In genomic region chr14:23557946-23558345, GRCh38 we compare ENCODE assay signal across 15 cellular contexts. TPM values are rescaled to one million over a fixed set of nuclear protein-coding genes. Genes with fewer than 3 reads are reported as not detected.
DNase-seq lines count a peak whose midpoint lies in the region; ATAC-seq and TF ChIP-seq lines count a peak whose summit lies in the region.
"Had no signal": no experiment of that assay in that cellular context is flagged by ENCODE, and none has a peak within 500 bp of the region (broad histone marks: within the 10 kb centered on the region; RNA-seq: fewer than 3 reads in every experiment).

No MANE protein-coding gene starts in this region.

- no peaks in the 10 kb centered on the region for H3K27me3 Mint-ChIP-seq in activated CD4-positive, alpha-beta T cell treated with anti-CD3 and anti-CD28 coated beads, Interleukin-2, amount 10 ng/mL, durations not matched to agents 7 days and 5 days
- H3K27me3 Mint-ChIP-seq in brain = peaks cover 2% of the 10 kb centered on the region

- H3K4me1 ChIP-seq in OCI-LY1 (ENCODE audit: insufficient read depth, low read length, severe bottlenecking) (peaks cover 35% of the 10 kb centered on the region), skeletal muscle tissue (ENCODE audit: control insufficient read depth in 3 of 3, insufficient read depth in 3 of 3, low read length in 3 of 3) (peaks cover 20 to 44% (median 33%) of the 10 kb centered on the region in 3 donors), gastroesophageal sphincter (peaks cover 0 to 42% (median 18%) of the 10 kb centered on the region in 3 donors)

- H3K4me3 Mint-ChIP-seq in activated CD4-positive, alpha-beta T cell treated with anti-CD3 and anti-CD28 coated beads, Interleukin-2, amount 10 ng/mL, durations not matched to agents 7 days and 5 days = peak overlapping the region; percentile 90
- peak overlapping the region; percentile 76 to 97 (median 89) for H3K4me3 Mint-ChIP-seq in brain

- H3K36me3 ChIP-seq in OCI-LY1 (ENCODE audit: insufficient read depth, low read length) (peaks cover 35% of the 10 kb centered on the region; the same call in 1 of the 2 replicates), skeletal muscle tissue (ENCODE audit: control insufficient read depth in 3 of 3, insufficient read depth in 3 of 3, low read length in 3 of 3) (peaks cover 13 to 18% (median 15%) of the 10 kb centered on the region in 3 donors), gastroesophageal sphincter (peaks cover 0 to 47% of the 10 kb centered on the region in 2 donors)

- POLR2A ChIA-PET in activated CD4-positive, alpha-beta T cell treated with anti-CD3 and anti-CD28 coated beads, Interleukin-2, amount 10 ng/mL, durations not matched to agents 7 days and 5 days (lab: Charles Lee) = interaction anchor here (0.6 kb wide), 1 partner anchor 8 kb away, joined by 3 read pairs; no protein-coding TSS in a partner anchor

- DNase-seq in activated CD4-positive, alpha-beta T cell treated with anti-CD3 and anti-CD28 coated beads, Interleukin-2, amount 10 ng/mL, durations not matched to agents 7 days and 5 days = no peak
- DNase-seq in activated CD4-positive, alpha-beta T cell treated with anti-CD3 and anti-CD28 coated beads for 48 hours = no peak
- no peak for DNase-seq in DMS153 (lab: John Stamatoyannopoulos, UW)
- DNase-seq: hippocampal formation, lower lobe of right lung, NCI-H1105, NCI-H526 treated with DMSO at 0.1 percent for 48 hours, testis had no signal

- peak overlapping the region; percentile 90 for H3K4me2 ChIP-seq in OCI-LY1 (ENCODE audit: low read length)

- H3K79me2 ChIP-seq in OCI-LY1 (ENCODE audit: insufficient read depth, low read length) = no peaks in the 10 kb centered on the region

- no peaks in the 10 kb centered on the region for H3K9me3 Mint-ChIP-seq in activated CD4-positive, alpha-beta T cell treated with anti-CD3 and anti-CD28 coated beads, Interleukin-2, amount 10 ng/mL, durations not matched to agents 7 days and 5 days
- no peaks in the 10 kb centered on the region for H3K9me3 Mint-ChIP-seq in brain

- no peaks in the 10 kb centered on the region for H4K20me1 ChIP-seq in OCI-LY1 (ENCODE audit: insufficient read depth, low read length)

- no peak for TF ChIP-seq POLR2A in gastroesophageal sphincter (IDR thresholded peaks at IDR 0.05)

- no peaks in the 10 kb centered on the region for H3F3A ChIP-seq in OCI-LY1 (ENCODE audit: insufficient read depth, low read length)

- H2AFZ ChIP-seq in OCI-LY1 (ENCODE audit: low read length) = no peak overlapping the region

- H3K27ac Mint-ChIP-seq in activated CD4-positive, alpha-beta T cell treated with anti-CD3 and anti-CD28 coated beads, Interleukin-2, amount 10 ng/mL, durations not matched to agents 7 days and 5 days = peak overlapping the region; percentile 70
- peak overlapping the region; percentile 24 to 92 (median 90) for H3K27ac Mint-ChIP-seq in brain

- CTCF ChIA-PET in activated CD4-positive, alpha-beta T cell treated with anti-CD3 and anti-CD28 coated beads, Interleukin-2, amount 10 ng/mL, durations not matched to agents 7 days and 5 days (lab: Charles Lee) = interaction anchor here (1.2 to 8.6 kb wide), 7 partner anchors 9 to 776 kb away, joined by 3 to 96 read pairs (median 3); partner anchors contain the start of gene AP1G2

- peak overlapping the region; percentile 82 for H3K4me3 ChIP-seq in OCI-LY1 (ENCODE audit: low read depth, low read length, poor library complexity, severe bottlenecking)
- H3K4me3 ChIP-seq in skeletal muscle tissue (ENCODE audit: low read length in 3 of 3) = peak overlapping the region in 1 of 3 donors; percentile 30
- H3K4me3 ChIP-seq in gastroesophageal sphincter = no peak overlapping the region
- H3K4me3 ChIP-seq: testis had no signal

- H3K9me3 ChIP-seq in OCI-LY1 (ENCODE audit: low read length) = no peaks in the 10 kb centered on the region
- H3K9me3 ChIP-seq in skeletal muscle tissue (ENCODE audit: control insufficient read depth in 3 of 3, low read length in 3 of 3) = no peaks in the 10 kb centered on the region
- H3K9me3 ChIP-seq in gastroesophageal sphincter = no peaks in the 10 kb centered on the region
- H3K9me3 ChIP-seq: lower lobe of right lung, testis had no signal

- H3K27me3 ChIP-seq in OCI-LY1 (ENCODE audit: insufficient read depth, low read length) = no peaks in the 10 kb centered on the region
- no peaks in the 10 kb centered on the region for H3K27me3 ChIP-seq in skeletal muscle tissue (ENCODE audit: control insufficient read depth in 3 of 3, insufficient read depth in 3 of 3, low read length in 3 of 3)
- no peaks in the 10 kb centered on the region for H3K27me3 ChIP-seq in gastroesophageal sphincter
- H3K27me3 ChIP-seq: testis had no signal

- H3K9ac ChIP-seq in OCI-LY1 (ENCODE audit: low read length) = peak overlapping the region; percentile 97; the same call in 1 of the 2 replicates
- H3K9ac ChIP-seq in skeletal muscle tissue (ENCODE audit: low read depth in 1 of 3, low read length in 3 of 3) = peak overlapping the region; percentile 1 to 65 (median 25)

- H3K9me2 ChIP-seq in OCI-LY1 (ENCODE audit: low read depth, low read length) = no peaks in the 10 kb centered on the region

- H3K27ac ChIP-seq in OCI-LY1 (ENCODE audit: low read depth, low read length, poor library complexity, severe bottlenecking) (peak overlapping the region; percentile 68), skeletal muscle tissue (ENCODE audit: low read depth, low read length) (no peak overlapping the region), gastroesophageal sphincter (no peak overlapping the region)
- H3K27ac ChIP-seq: lower lobe of right lung, testis had no signal

- ATAC-seq in GM18520 (IDR thresholded peaks at IDR 0.05; ENCODE audit: unreplicated experiment) = no peak
- no peak for ATAC-seq in gastroesophageal sphincter
- ATAC-seq: lower lobe of right lung had no signal

- WGBS in gastroesophageal sphincter (ENCODE audit: low coverage in 1 of 2), 2 donors = 88% methylated on average over 1 of the region's 1 CpG; no CpG with 5 or more reads in 1 of the 2 donors

- TF ChIP-seq CTCF in OCI-LY1 (IDR thresholded peaks at IDR 0.05; ENCODE audit: low read length) = no peak
- no peak for TF ChIP-seq CTCF in brain (conservative IDR thresholded peaks at IDR 0.05)
- TF ChIP-seq CTCF in gastroesophageal sphincter (IDR thresholded peaks at IDR 0.05) = no peak

- TF ChIP-seq EP300 in gastroesophageal sphincter (IDR thresholded peaks at IDR 0.05) = no peak

- H3K4me1 Mint-ChIP-seq in activated CD4-positive, alpha-beta T cell treated with anti-CD3 and anti-CD28 coated beads, Interleukin-2, amount 10 ng/mL, durations not matched to agents 7 days and 5 days = peaks cover 44% of the 10 kb centered on the region
- peaks cover 62% of the 10 kb centered on the region for H3K4me1 Mint-ChIP-seq in brain

- H3K36me3 Mint-ChIP-seq in activated CD4-positive, alpha-beta T cell treated with anti-CD3 and anti-CD28 coated beads, Interleukin-2, amount 10 ng/mL, durations not matched to agents 7 days and 5 days (ENCODE audit: low read depth) = peaks cover 32% of the 10 kb centered on the region
- H3K36me3 Mint-ChIP-seq in brain = no peaks in the 10 kb centered on the region

RNA-seq across cellular contexts. Expression of gene THTPA, which starts 1.9 kb away (rescaled TPM):
- total RNA-seq in activated CD4-positive, alpha-beta T cell treated with anti-CD3 and anti-CD28 coated beads, Interleukin-2, amount 10 ng/mL, durations not matched to agents 7 days and 5 days = 10 to 100 TPM in 1 of 2 experiments, 1 to 10 TPM in 1; 8.1 to 12.7 TPM
- polyA plus RNA-seq in brain (ENCODE audit: insufficient read depth, low read depth, low replicate concordance) = 48.6 TPM
- total RNA-seq in skeletal muscle tissue = 7.8 TPM
- 10 to 100 TPM; 17.7 to 28.8 (median 21.3) TPM for total RNA-seq in gastroesophageal sphincter

RNA-seq across cellular contexts. Expression of gene ZFHX2, which starts 6.4 kb away (rescaled TPM):
- 1 to 10 TPM; 1.0 to 1.1 TPM for total RNA-seq in activated CD4-positive, alpha-beta T cell treated with anti-CD3 and anti-CD28 coated beads, Interleukin-2, amount 10 ng/mL, durations not matched to agents 7 days and 5 days
- polyA plus RNA-seq in brain (ENCODE audit: insufficient read depth, low read depth, low replicate concordance) = 6.5 TPM
- total RNA-seq in skeletal muscle tissue (not detected), gastroesophageal sphincter (1 to 10 TPM in 2 of 4 donors, under 1 TPM in 2; 0.13 to 2.5 (median 1.2) TPM)

RNA-seq across cellular contexts. Expression of gene AP1G2, which starts 9.6 kb away (rescaled TPM):
- 100 to 1,000 TPM; 306 to 333 TPM for total RNA-seq in activated CD4-positive, alpha-beta T cell treated with anti-CD3 and anti-CD28 coated beads, Interleukin-2, amount 10 ng/mL, durations not matched to agents 7 days and 5 days
- 28.9 TPM for polyA plus RNA-seq in brain (ENCODE audit: insufficient read depth, low read depth, low replicate concordance)
- total RNA-seq in skeletal muscle tissue (8.4 TPM), gastroesophageal sphincter (10 to 100 TPM in 3 of 4 donors, 1 to 10 TPM in 1; 7.2 to 43.1 (median 21.9) TPM)

RNA-seq across cellular contexts. Expression of gene JPH4, which starts 20.6 kb away (rescaled TPM):
- total RNA-seq in activated CD4-positive, alpha-beta T cell treated with anti-CD3 and anti-CD28 coated beads, Interleukin-2, amount 10 ng/mL, durations not matched to agents 7 days and 5 days = not detected
- polyA plus RNA-seq in brain (ENCODE audit: insufficient read depth, low read depth, low replicate concordance) = 39.2 TPM
- 1.0 TPM for total RNA-seq in skeletal muscle tissue
- 1 to 10 TPM in 3 of 4 donors, under 1 TPM in 1; 0.78 to 2.7 (median 1.5) TPM for total RNA-seq in gastroesophageal sphincter
- total RNA-seq: endothelial cell of umbilical vein had no signal
- polyA plus RNA-seq: AG04450 had no signal

Comparison
In these comparisons a context has a peak if more than half of its experiments do, and no peak if none do; other contexts are left out.
1. RNA of gene AP1G2, which starts 9.6 kb away (total RNA-seq): 306 to 333 TPM in activated CD4-positive, alpha-beta T cell treated with anti-CD3 and anti-CD28 coated beads, Interleukin-2, amount 10 ng/mL, durations not matched to agents 7 days and 5 days; 7.2 to 43.1 TPM in gastroesophageal sphincter and 8.4 TPM in skeletal muscle tissue (single experiment); every median in the first group is over 4 times any median in the second.